In genomic region chr3:129428020-129428381, GRCh38 we compare ENCODE assay signal across 8 cellular contexts. TPM values are rescaled to one million over a fixed set of nuclear protein-coding genes. Genes with fewer than 3 reads are reported as not detected.
DNase-seq lines count a peak whose midpoint lies in the region; ATAC-seq and FAIRE-seq lines count a peak whose summit lies in the region.

No MANE protein-coding gene starts in this region.

- H3K9me3 Mint-ChIP-seq in activated naive CD8-positive, alpha-beta T cell treated with anti-CD3 and anti-CD28 coated beads, Interleukin-2, amount 10 ng/mL, durations not matched to agents 7 days and 5 days: peaks cover 2% of the 10 kb centered on the region
- peaks cover 8 to 16% of the 10 kb centered on the region in 2 donors for H3K9me3 Mint-ChIP-seq in stimulated activated naive B cell treated with anti-CD40 and anti-IgM and Interleukin-4, amounts not matched to agents 10 μg/mL and 1 μg/mL and 100 μg/mL, for 72 hours

- H3K4me1 Mint-ChIP-seq in activated naive CD8-positive, alpha-beta T cell treated with anti-CD3 and anti-CD28 coated beads, Interleukin-2, amount 10 ng/mL, durations not matched to agents 7 days and 5 days: peaks cover 39% of the 10 kb centered on the region
- H3K4me1 Mint-ChIP-seq in stimulated activated naive B cell treated with anti-CD40 and anti-IgM and Interleukin-4, amounts not matched to agents 10 μg/mL and 1 μg/mL and 100 μg/mL, for 72 hours: peaks cover 40 to 55% of the 10 kb centered on the region in 2 donors

- no peak for ATAC-seq in activated naive CD8-positive, alpha-beta T cell treated with anti-CD3 and anti-CD28 coated beads, Interleukin-2, amount 10 ng/mL, durations not matched to agents 7 days and 5 days (ENCODE audit: low read depth)
- peak in 1 of 2 donors; percentile 10 for ATAC-seq in stimulated activated naive B cell treated with anti-CD40 and anti-IgM and Interleukin-4, amounts not matched to agents 10 μg/mL and 1 μg/mL and 100 μg/mL, for 72 hours (replicated peaks)
- no peak for ATAC-seq in HG03565 (IDR thresholded peaks at IDR 0.05; ENCODE audit: unreplicated experiment)

- no peak for FAIRE-seq in frontal cortex (lab: Jason Lieb, UNC)

- H3K27ac Mint-ChIP-seq in activated naive CD8-positive, alpha-beta T cell treated with anti-CD3 and anti-CD28 coated beads, Interleukin-2, amount 10 ng/mL, durations not matched to agents 7 days and 5 days: no peak overlapping the region
- no peak overlapping the region for H3K27ac Mint-ChIP-seq in stimulated activated naive B cell treated with anti-CD40 and anti-IgM and Interleukin-4, amounts not matched to agents 10 μg/mL and 1 μg/mL and 100 μg/mL, for 72 hours

- H3K27me3 Mint-ChIP-seq in activated naive CD8-positive, alpha-beta T cell treated with anti-CD3 and anti-CD28 coated beads, Interleukin-2, amount 10 ng/mL, durations not matched to agents 7 days and 5 days: peaks cover 6% of the 10 kb centered on the region
- H3K27me3 Mint-ChIP-seq in stimulated activated naive B cell treated with anti-CD40 and anti-IgM and Interleukin-4, amounts not matched to agents 10 μg/mL and 1 μg/mL and 100 μg/mL, for 72 hours: no peaks in the 10 kb centered on the region

- peak; percentile 65 for DNase-seq in DMS 273 (lab: John Stamatoyannopoulos, UW; ENCODE audit: unreplicated experiment)
- DNase-seq in DMS 273 treated with DMSO at 0.1 percent for 48 hours (lab: John Stamatoyannopoulos, UW): no peak
- DNase-seq in activated naive CD8-positive, alpha-beta T cell treated with anti-CD3 and anti-CD28 coated beads, Interleukin-2, amount 10 ng/mL, durations not matched to agents 7 days and 5 days: no peak
- peak; percentile 19 for DNase-seq in iPS-NIHi11 (ENCODE audit: low spot score)
- DNase-seq in stimulated activated naive B cell treated with anti-CD40 and anti-IgM and Interleukin-4, amounts not matched to agents 10 μg/mL and 1 μg/mL and 100 μg/mL, for 72 hours: no peak
- DNase-seq in frontal cortex (ENCODE audit: low spot score in 2 of 2): no peak
- DNase-seq in stimulated activated CD4-positive, alpha-beta T cell treated with anti-CD3 and anti-CD28 coated beads, Interleukin-2, amount 100 ng/mL, for 48 hours: no peak

- H3K36me3 Mint-ChIP-seq in activated naive CD8-positive, alpha-beta T cell treated with anti-CD3 and anti-CD28 coated beads, Interleukin-2, amount 10 ng/mL, durations not matched to agents 7 days and 5 days: peaks cover 21% of the 10 kb centered on the region
- H3K36me3 Mint-ChIP-seq in stimulated activated naive B cell treated with anti-CD40 and anti-IgM and Interleukin-4, amounts not matched to agents 10 μg/mL and 1 μg/mL and 100 μg/mL, for 72 hours: peaks cover 23 to 47% of the 10 kb centered on the region in 2 donors

- POLR2A ChIA-PET in activated naive CD8-positive, alpha-beta T cell treated with anti-CD3 and anti-CD28 coated beads, Interleukin-2, amount 10 ng/mL, durations not matched to agents 7 days and 5 days (lab: Charles Lee): interaction anchor here (0.9 to 5.6 kb wide), 4 partner anchors 12 to 458 kb away, joined by 3 to 38 read pairs (median 5); partner anchors contain the start of genes IFT122 and MBD4

- H3K4me3 Mint-ChIP-seq in activated naive CD8-positive, alpha-beta T cell treated with anti-CD3 and anti-CD28 coated beads, Interleukin-2, amount 10 ng/mL, durations not matched to agents 7 days and 5 days: peak overlapping the region; percentile 56
- peak overlapping the region; percentile 82 to 84 for H3K4me3 Mint-ChIP-seq in stimulated activated naive B cell treated with anti-CD40 and anti-IgM and Interleukin-4, amounts not matched to agents 10 μg/mL and 1 μg/mL and 100 μg/mL, for 72 hours

RNA-seq across cellular contexts. Expression of gene EFCAB12, which starts 0.4 kb away (rescaled TPM):
- total RNA-seq in activated naive CD8-positive, alpha-beta T cell treated with anti-CD3 and anti-CD28 coated beads, Interleukin-2, amount 10 ng/mL, durations not matched to agents 7 days and 5 days: 1 to 10 TPM; 1.2 to 1.4 TPM
- 0.41 TPM for total RNA-seq in frontal cortex

RNA-seq across cellular contexts. Expression of gene MBD4, which starts 11.7 kb away (rescaled TPM):
- total RNA-seq in activated naive CD8-positive, alpha-beta T cell treated with anti-CD3 and anti-CD28 coated beads, Interleukin-2, amount 10 ng/mL, durations not matched to agents 7 days and 5 days: 10 to 100 TPM; 49.0 to 57.6 TPM
- total RNA-seq in frontal cortex: 24.5 TPM

RNA-seq across cellular contexts. Expression of gene IFT122, which starts 12.0 kb away (rescaled TPM):
- 10 to 100 TPM; 23.0 to 25.9 TPM for total RNA-seq in activated naive CD8-positive, alpha-beta T cell treated with anti-CD3 and anti-CD28 coated beads, Interleukin-2, amount 10 ng/mL, durations not matched to agents 7 days and 5 days
- 30.2 TPM for total RNA-seq in frontal cortex

Comparison
In these comparisons a context has a peak if more than half of its experiments do, and no peak if none do; other contexts are left out.
1. DNase-seq: peak in DMS 273 (single experiment) and iPS-NIHi11 (single experiment); none in DMS 273 treated with DMSO at 0.1 percent for 48 hours (single experiment), activated naive CD8-positive, alpha-beta T cell treated with anti-CD3 and anti-CD28 coated beads, Interleukin-2, amount 10 ng/mL, durations not matched to agents 7 days and 5 days (single experiment), stimulated activated naive B cell treated with anti-CD40 and anti-IgM and Interleukin-4, amounts not matched to agents 10 μg/mL and 1 μg/mL and 100 μg/mL, for 72 hours (single experiment), frontal cortex (0 of 2) and stimulated activated CD4-positive, alpha-beta T cell treated with anti-CD3 and anti-CD28 coated beads, Interleukin-2, amount 100 ng/mL, for 48 hours (0 of 2).